ENCODE assay signal across 19 cellular contexts in genomic region chr15:101315736-101316135, GRCh38. TPM values are rescaled to one million over a fixed set of nuclear protein-coding genes. Genes with fewer than 3 reads are reported as not detected.
DNase-seq lines count a peak whose midpoint lies in the region; ATAC-seq and FAIRE-seq lines count a peak whose summit lies in the region.
"Had no signal": no experiment of that assay in that cellular context is flagged by ENCODE, and none has a peak within 500 bp of the region (broad histone marks: within the 10 kb centered on the region; RNA-seq: fewer than 3 reads in every experiment).

No MANE protein-coding gene starts in this region.

- H3K79me1 ChIP-seq in neuronal stem cell (ENCODE audit: low read depth, low read length) = no peaks in the 10 kb centered on the region

- H2BK120ac ChIP-seq in neuronal stem cell (ENCODE audit: low read depth, low read length) = no peak overlapping the region

- peaks cover 0 to 2% of the 10 kb centered on the region in 2 donors for H3K36me3 ChIP-seq in neuronal stem cell (replicated peaks in 1 of 2; ENCODE audit: control insufficient read depth in 2 of 2, insufficient read depth in 2 of 2, low read length in 2 of 2)

- no peak overlapping the region for H3K23ac ChIP-seq in neuronal stem cell (ENCODE audit: low read depth, low read length, poor library complexity)

- H2BK15ac ChIP-seq in neuronal stem cell (ENCODE audit: low read length) = no peak overlapping the region

- no peak overlapping the region for H3K4me3 Mint-ChIP-seq in activated T-helper 17 cell treated with anti-CD3 and anti-CD28 coated beads, Interleukin-2, amount 50 U/mL, for 72 hours
- H3K4me3 Mint-ChIP-seq: CD4-positive, alpha-beta T cell; GM23338 had no signal

- H2BK12ac ChIP-seq in neuronal stem cell (ENCODE audit: low read length) = no peak overlapping the region

- H3K4me2 ChIP-seq in neuronal stem cell (ENCODE audit: insufficient read depth, low read length, poor library complexity, severe bottlenecking) = no peak overlapping the region
- H3K4me2 ChIP-seq: GM23338 had no signal

- no peak overlapping the region for H2AFZ ChIP-seq in neuronal stem cell (ENCODE audit: low read length)
- H2AFZ ChIP-seq: GM23338 had no signal

- H2AK5ac ChIP-seq in neuronal stem cell (ENCODE audit: low read depth, low read length) = peak overlapping the region; percentile 49

- H2BK5ac ChIP-seq in neuronal stem cell (ENCODE audit: low read length) = no peak overlapping the region

- peak overlapping the region in 1 of 2 donors; percentile 23 for H3K4me3 ChIP-seq in neuronal stem cell (ENCODE audit: low read length in 2 of 2)
- H3K4me3 ChIP-seq: GM23338 had no signal

- ATAC-seq in activated T-helper 17 cell treated with anti-CD3 and anti-CD28 coated beads, Interleukin-2, amount 50 U/mL, for 72 hours (replicated peaks) = no peak
- no peak for ATAC-seq in GM18517 (IDR thresholded peaks at IDR 0.05; ENCODE audit: unreplicated experiment)
- ATAC-seq: GM23338 had no signal

- H3K4me1 Mint-ChIP-seq in activated T-helper 17 cell treated with anti-CD3 and anti-CD28 coated beads, Interleukin-2, amount 50 U/mL, for 72 hours = peaks cover 5% of the 10 kb centered on the region

- peak; percentile 23 for FAIRE-seq in urothelium cell line (lab: Jason Lieb, UNC)
- FAIRE-seq: G401.6, GM12891 had no signal

- H3K14ac ChIP-seq in neuronal stem cell (ENCODE audit: low read length) = no peak overlapping the region

- no peaks in the 10 kb centered on the region for H3K36me3 Mint-ChIP-seq in activated T-helper 17 cell treated with anti-CD3 and anti-CD28 coated beads, Interleukin-2, amount 50 U/mL, for 72 hours (ENCODE audit: low read depth)

- H3K9ac ChIP-seq in neuronal stem cell (ENCODE audit: low read depth, low read length, poor library complexity) = no peak overlapping the region

- no peak overlapping the region for H3K27ac Mint-ChIP-seq in activated T-helper 17 cell treated with anti-CD3 and anti-CD28 coated beads, Interleukin-2, amount 50 U/mL, for 72 hours
- H3K27ac Mint-ChIP-seq: CD4-positive, alpha-beta T cell; GM23338 had no signal

- no peak overlapping the region for H4K8ac ChIP-seq in neuronal stem cell (ENCODE audit: low read depth, low read length)

- DNase-seq in activated effector memory CD4-positive, alpha-beta T cell treated with anti-CD3 and anti-CD28 coated beads, Interleukin-2, amount 50 U/mL, for 16 hours = peak; percentile 54
- DNase-seq in activated effector memory CD4-positive, alpha-beta T cell treated with Interleukin-2 at 50 U/mL for 16 hours = no peak
- DNase-seq in islet precursor cell = peak; percentile 36
- no peak for DNase-seq in neuronal stem cell (ENCODE audit: low spot score)
- DNase-seq in urothelium cell line (ENCODE audit: low spot score) = no peak
- no peak for DNase-seq in NCI-H774 (lab: John Stamatoyannopoulos, UW)
- DNase-seq: 8988T, AML-193, C1 segment of cervical spinal cord, Calu3, DMS79, EL, H7 had no signal

- H3K4me1 ChIP-seq in neuronal stem cell (ENCODE audit: control insufficient read depth in 2 of 2, insufficient read depth in 1 of 2, low read depth in 1 of 2, low read length in 2 of 2) = peaks cover 0 to 2% of the 10 kb centered on the region in 2 donors

- H3K27me3 Mint-ChIP-seq in activated T-helper 17 cell treated with anti-CD3 and anti-CD28 coated beads, Interleukin-2, amount 50 U/mL, for 72 hours = peaks cover 4% of the 10 kb centered on the region

- H3K4ac ChIP-seq in neuronal stem cell (ENCODE audit: low read length) = no peak overlapping the region

- no peaks in the 10 kb centered on the region for H3K9me3 Mint-ChIP-seq in activated T-helper 17 cell treated with anti-CD3 and anti-CD28 coated beads, Interleukin-2, amount 50 U/mL, for 72 hours
- H3K9me3 Mint-ChIP-seq: GM23338 had no signal

- no peaks in the 10 kb centered on the region for H3K9me3 ChIP-seq in neuronal stem cell (replicated peaks in 1 of 2; ENCODE audit: control insufficient read depth in 2 of 2, insufficient read depth in 1 of 2, low read depth in 1 of 2, low read length in 2 of 2)

- no peaks in the 10 kb centered on the region for H3K27me3 ChIP-seq in neuronal stem cell (ENCODE audit: control insufficient read depth in 3 of 3, insufficient read depth in 3 of 3, low read depth in 1 of 3, low read length in 3 of 3)

- no peak overlapping the region for H4K91ac ChIP-seq in neuronal stem cell (ENCODE audit: low read depth, low read length, poor library complexity)

- no CpG with 5 or more reads among the region's 10 CpGs for WGBS in neuronal stem cell (ENCODE audit: extremely low coverage in 2 of 2, insufficient read length in 2 of 2, insufficient replicate concordance in 1 of 2), 2 donors

- H3K27ac ChIP-seq in neuronal stem cell (replicated peaks; ENCODE audit: low read length) = no peak overlapping the region

- peak overlapping the region; percentile 74 for H3K18ac ChIP-seq in neuronal stem cell (ENCODE audit: low read length)

RNA-seq across cellular contexts. Expression of gene SNRPA1, which starts 20.7 kb away (rescaled TPM):
- 125 TPM for polyA plus RNA-seq in neuronal stem cell (2013, experiment 1 of 2)
- 129 TPM for polyA plus RNA-seq in neuronal stem cell (2013, experiment 2 of 2)
- total RNA-seq in activated T-helper 17 cell treated with anti-CD3 and anti-CD28 coated beads, Interleukin-2, amount 50 U/mL, for 72 hours = 100 to 1,000 TPM; 127 to 174 TPM

RNA-seq across cellular contexts. Expression of gene SELENOS, which starts 38.5 kb away (rescaled TPM):
- 27.7 TPM for polyA plus RNA-seq in neuronal stem cell (2013, experiment 1 of 2)
- polyA plus RNA-seq in neuronal stem cell (2013, experiment 2 of 2) = 28.7 TPM
- 10 to 100 TPM; 22.6 to 32.2 TPM for total RNA-seq in activated T-helper 17 cell treated with anti-CD3 and anti-CD28 coated beads, Interleukin-2, amount 50 U/mL, for 72 hours

Comparison
In these comparisons a context has a peak if more than half of its experiments do, and no peak if none do; other contexts are left out.
1. DNase-seq: peak in activated effector memory CD4-positive, alpha-beta T cell treated with anti-CD3 and anti-CD28 coated beads, Interleukin-2, amount 50 U/mL, for 16 hours (single experiment) and islet precursor cell (single experiment); none in activated effector memory CD4-positive, alpha-beta T cell treated with Interleukin-2 at 50 U/mL for 16 hours (single experiment), neuronal stem cell (single experiment), urothelium cell line (single experiment) and NCI-H774 (single experiment).